In the genomic region with DNA sequence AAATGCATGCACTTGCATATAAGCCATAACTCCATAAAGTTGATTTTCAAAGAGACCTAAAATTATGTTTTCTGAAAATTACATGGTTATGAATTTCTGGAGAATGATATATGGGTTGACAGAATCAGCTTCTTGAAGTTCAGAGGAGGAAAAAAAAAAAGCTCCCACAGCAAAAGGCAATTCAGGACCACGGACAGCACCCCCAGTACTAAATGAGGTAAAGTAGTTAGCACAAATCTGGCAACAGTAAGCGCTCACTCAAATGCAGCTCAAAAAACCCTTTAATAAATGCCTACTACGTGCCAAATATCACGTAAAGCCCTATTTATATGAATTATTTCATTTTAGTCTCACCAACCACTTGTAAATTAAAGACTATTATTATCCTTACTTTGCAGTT, we compare ENCODE assay signal across 9 cellular contexts.
DNase-seq lines count a peak whose midpoint lies in the region; ATAC-seq and TF ChIP-seq lines count a peak whose summit lies in the region.
"Had no signal": no experiment of that assay in that cellular context is flagged by ENCODE, and none has a peak within 500 bp of the region (broad histone marks: within the 10 kb centered on the region; RNA-seq: fewer than 3 reads in every experiment).

No MANE protein-coding gene starts in this region.

- H3K4me3 ChIP-seq in SK-N-MC (no peak overlapping the region), fibroblast of the aortic adventitia (ENCODE audit: low read depth, low read length) (no peak overlapping the region)

- peak; percentile 3 for DNase-seq in activated T-cell treated with anti-CD3 and anti-CD28 coated beads for 1 hour (ENCODE audit: low read depth)
- no peak for DNase-seq in activated T-cell treated with anti-CD3 and anti-CD28 coated beads, Interleukin-2, amount 50 U/mL, for 1 hour
- peak; percentile 26 for DNase-seq in SK-N-MC (ENCODE audit: low read depth, low spot score)
- peak; percentile 25 for DNase-seq in fibroblast of the aortic adventitia (ENCODE audit: low read depth)
- DNase-seq in stimulated activated CD4-positive, alpha-beta T cell treated with anti-CD3 and anti-CD28 coated beads, Interleukin-2, amount 100 ng/mL, for 48 hours: peak; percentile 7 to 16
- no peak for DNase-seq in C1 segment of cervical spinal cord (lab: John Stamatoyannopoulos, UW)
- DNase-seq in T-helper 17 cell: no peak

- ATAC-seq in T-helper 17 cell (no peak), GM19467 (IDR thresholded peaks at IDR 0.05; ENCODE audit: unreplicated experiment) (no peak)

- no peak overlapping the region for H3K27ac ChIP-seq in SK-N-MC

- no peaks in the 10 kb centered on the region for H3K36me3 Mint-ChIP-seq in T-helper 17 cell (ENCODE audit: low read depth)
- H3K36me3 Mint-ChIP-seq: CD4-positive, CD25-positive, alpha-beta regulatory T cell had no signal

- H3K36me3 ChIP-seq in SK-N-MC (ENCODE audit: insufficient read depth, low read length): no peaks in the 10 kb centered on the region

- H3K27ac Mint-ChIP-seq in T-helper 17 cell: no peak overlapping the region
- H3K27ac Mint-ChIP-seq: CD4-positive, CD25-positive, alpha-beta regulatory T cell had no signal

- H3K4me1 Mint-ChIP-seq in T-helper 17 cell: no peaks in the 10 kb centered on the region
- H3K4me1 Mint-ChIP-seq: CD4-positive, CD25-positive, alpha-beta regulatory T cell had no signal

- H3K4me3 Mint-ChIP-seq in T-helper 17 cell: no peak overlapping the region
- H3K4me3 Mint-ChIP-seq: CD4-positive, CD25-positive, alpha-beta regulatory T cell had no signal

- H3K27me3 Mint-ChIP-seq in T-helper 17 cell: no peaks in the 10 kb centered on the region
- H3K27me3 Mint-ChIP-seq: CD4-positive, CD25-positive, alpha-beta regulatory T cell had no signal

- no peak for TF ChIP-seq CTCF in fibroblast of the aortic adventitia (IDR thresholded peaks at IDR 0.05; ENCODE audit: insufficient read depth, low read length)

- H3K9me3 ChIP-seq in SK-N-MC (ENCODE audit: low read depth, low read length) (no peaks in the 10 kb centered on the region), T-helper 17 cell (ENCODE audit: control insufficient read depth, low read length, poor library complexity, severe bottlenecking) (no peaks in the 10 kb centered on the region)

- H3K9ac ChIP-seq in SK-N-MC (ENCODE audit: insufficient read length): no peak overlapping the region

Comparison
In these comparisons a context has a peak if more than half of its experiments do, and no peak if none do; other contexts are left out.
1. DNase-seq: peak in activated T-cell treated with anti-CD3 and anti-CD28 coated beads for 1 hour (single experiment), SK-N-MC (single experiment), fibroblast of the aortic adventitia (single experiment) and stimulated activated CD4-positive, alpha-beta T cell treated with anti-CD3 and anti-CD28 coated beads, Interleukin-2, amount 100 ng/mL, for 48 hours (2 of 2); none in activated T-cell treated with anti-CD3 and anti-CD28 coated beads, Interleukin-2, amount 50 U/mL, for 1 hour (single experiment), C1 segment of cervical spinal cord (0 of 14) and T-helper 17 cell (0 of 3).